ENCODE assay signal across 18 cellular contexts in the genomic region with DNA sequence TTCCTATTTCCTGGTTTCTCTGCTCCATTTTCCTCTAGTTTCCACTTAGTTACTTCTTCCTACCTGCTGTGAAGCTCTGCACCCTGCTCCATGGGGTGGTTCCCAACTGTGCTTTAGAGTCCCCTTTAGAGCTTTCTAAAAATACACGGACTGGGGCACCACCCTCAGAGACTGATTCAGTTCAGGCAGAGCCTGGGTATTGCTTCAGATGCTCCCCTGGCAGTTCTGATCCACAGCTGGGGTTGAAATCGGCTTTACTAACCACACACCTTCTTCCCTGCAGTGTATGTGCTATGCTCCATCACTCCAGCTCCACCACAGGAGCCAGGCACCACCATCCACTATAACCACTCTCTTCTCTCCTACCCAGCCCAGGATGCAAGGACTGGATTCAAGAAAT. TPM values are rescaled to one million over a fixed set of nuclear protein-coding genes. Genes with fewer than 3 reads are reported as not detected.
DNase-seq lines count a peak whose midpoint lies in the region; ATAC-seq and TF ChIP-seq lines count a peak whose summit lies in the region.
"Had no signal": no experiment of that assay in that cellular context is flagged by ENCODE, and none has a peak within 500 bp of the region (broad histone marks: within the 10 kb centered on the region; RNA-seq: fewer than 3 reads in every experiment).

No MANE protein-coding gene starts in this region.

- H3K36me3 ChIP-seq in muscle layer of colon (ENCODE audit: insufficient read depth, low read length) (no peaks in the 10 kb centered on the region), gastrocnemius medialis (no peaks in the 10 kb centered on the region)
- H3K36me3 ChIP-seq: breast epithelium, right lobe of liver had no signal

- peaks cover 14% of the 10 kb centered on the region for H3K36me3 Mint-ChIP-seq in activated naive CD4-positive, alpha-beta T cell treated with anti-CD3 and anti-CD28 coated beads, Interleukin-2, amount 50 U/mL, for 24 hours
- peaks cover 31% of the 10 kb centered on the region for H3K36me3 Mint-ChIP-seq in activated naive CD4-positive, alpha-beta T cell treated with anti-CD3 and anti-CD28 coated beads, Interleukin-2, amount 10 ng/mL, durations not matched to agents 7 days and 5 days

- H3K9ac ChIP-seq in muscle layer of colon (ENCODE audit: low read length) = no peak overlapping the region

- TF ChIP-seq POLR2A in gastrocnemius medialis (IDR thresholded peaks at IDR 0.05) = no peak

- H3K27me3 Mint-ChIP-seq in activated naive CD4-positive, alpha-beta T cell treated with anti-CD3 and anti-CD28 coated beads, Interleukin-2, amount 50 U/mL, for 24 hours = no peaks in the 10 kb centered on the region
- no peaks in the 10 kb centered on the region for H3K27me3 Mint-ChIP-seq in activated naive CD4-positive, alpha-beta T cell treated with anti-CD3 and anti-CD28 coated beads, Interleukin-2, amount 10 ng/mL, durations not matched to agents 7 days and 5 days

- peak overlapping the region; percentile 52 for H3K4me3 Mint-ChIP-seq in activated naive CD4-positive, alpha-beta T cell treated with anti-CD3 and anti-CD28 coated beads, Interleukin-2, amount 50 U/mL, for 24 hours
- H3K4me3 Mint-ChIP-seq in activated naive CD4-positive, alpha-beta T cell treated with anti-CD3 and anti-CD28 coated beads, Interleukin-2, amount 10 ng/mL, durations not matched to agents 7 days and 5 days = no peak overlapping the region
- H3K4me3 Mint-ChIP-seq: neural crest cell had no signal

- H3K4me3 ChIP-seq in muscle layer of colon (ENCODE audit: low read depth in 1 of 2, low read length in 2 of 2) = peak overlapping the region in 1 of 2 donors; percentile 12
- no peak overlapping the region for H3K4me3 ChIP-seq in gastrocnemius medialis
- H3K4me3 ChIP-seq: breast epithelium, PC-9, right lobe of liver, upper lobe of left lung had no signal

- H3K9me3 Mint-ChIP-seq in activated naive CD4-positive, alpha-beta T cell treated with anti-CD3 and anti-CD28 coated beads, Interleukin-2, amount 50 U/mL, for 24 hours = no peaks in the 10 kb centered on the region
- no peaks in the 10 kb centered on the region for H3K9me3 Mint-ChIP-seq in activated naive CD4-positive, alpha-beta T cell treated with anti-CD3 and anti-CD28 coated beads, Interleukin-2, amount 10 ng/mL, durations not matched to agents 7 days and 5 days
- H3K9me3 Mint-ChIP-seq: neural crest cell had no signal

- ATAC-seq in gastrocnemius medialis (no peak), GM21381 (IDR thresholded peaks at IDR 0.05; ENCODE audit: unreplicated experiment) (no peak)
- ATAC-seq: right lobe of liver had no signal

- H3K4me1 ChIP-seq in muscle layer of colon (ENCODE audit: insufficient read depth, low read length) (peaks cover 61% of the 10 kb centered on the region), gastrocnemius medialis (peaks cover 45 to 73% of the 10 kb centered on the region in 2 donors)

- H3K9me3 ChIP-seq in muscle layer of colon (ENCODE audit: low read length) (no peaks in the 10 kb centered on the region), gastrocnemius medialis (no peaks in the 10 kb centered on the region)
- H3K9me3 ChIP-seq: breast epithelium, right lobe of liver, upper lobe of left lung had no signal

- H3K27me3 ChIP-seq in muscle layer of colon (ENCODE audit: control insufficient read depth in 1 of 2, insufficient read depth in 2 of 2, low read length in 2 of 2) (no peaks in the 10 kb centered on the region), gastrocnemius medialis (no peaks in the 10 kb centered on the region)
- H3K27me3 ChIP-seq: breast epithelium, right lobe of liver, upper lobe of left lung had no signal

- TF ChIP-seq CTCF in gastrocnemius medialis (IDR thresholded peaks at IDR 0.05 in 4 of 5, conservative IDR thresholded peaks at IDR 0.05 in 1 of 5) = no peak

- intact Hi-C loops in gastrocnemius medialis (cut with DNase I; ENCODE audit: low total_unique reads) = no loop called here

- in situ Hi-C loops in gastrocnemius medialis (cut with MboI; ENCODE audit: low sequenced_read_pairs in 4 of 4) = no loop called here

- peak overlapping the region; percentile 63 for H3K27ac Mint-ChIP-seq in activated naive CD4-positive, alpha-beta T cell treated with anti-CD3 and anti-CD28 coated beads, Interleukin-2, amount 50 U/mL, for 24 hours
- no peak overlapping the region for H3K27ac Mint-ChIP-seq in activated naive CD4-positive, alpha-beta T cell treated with anti-CD3 and anti-CD28 coated beads, Interleukin-2, amount 10 ng/mL, durations not matched to agents 7 days and 5 days

- peaks cover 95% of the 10 kb centered on the region for H3K4me1 Mint-ChIP-seq in activated naive CD4-positive, alpha-beta T cell treated with anti-CD3 and anti-CD28 coated beads, Interleukin-2, amount 50 U/mL, for 24 hours
- H3K4me1 Mint-ChIP-seq in activated naive CD4-positive, alpha-beta T cell treated with anti-CD3 and anti-CD28 coated beads, Interleukin-2, amount 10 ng/mL, durations not matched to agents 7 days and 5 days = peaks cover 57% of the 10 kb centered on the region

- CTCF ChIA-PET in activated naive CD4-positive, alpha-beta T cell treated with anti-CD3 and anti-CD28 coated beads, Interleukin-2, amount 10 ng/mL, durations not matched to agents 7 days and 5 days (lab: Charles Lee) = interaction anchor here (1.2 kb wide), 1 partner anchor 10 kb away, joined by 4 read pairs; no protein-coding TSS in a partner anchor

- H3K27ac ChIP-seq in muscle layer of colon (ENCODE audit: low read depth, low read length) (peak overlapping the region; percentile 41), substantia nigra (ENCODE audit: low read depth, low read length, poor library complexity, severe bottlenecking) (peak overlapping the region; percentile 88), gastrocnemius medialis (no peak overlapping the region)
- H3K27ac ChIP-seq: breast epithelium, PC-9, right lobe of liver had no signal

- no peak for DNase-seq in activated naive CD4-positive, alpha-beta T cell treated with anti-CD3 and anti-CD28 coated beads, Interleukin-2, amount 10 ng/mL, durations not matched to agents 7 days and 5 days
- DNase-seq in amniotic epithelial cell (ENCODE audit: low read depth) = peak; percentile 67
- no peak for DNase-seq in substantia nigra (lab: John Stamatoyannopoulos, UW)
- no peak for DNase-seq in gastrocnemius medialis
- DNase-seq in amygdala (lab: John Stamatoyannopoulos, UW) = no peak
- DNase-seq: activated naive CD4-positive, alpha-beta T cell treated with anti-CD3 and anti-CD28 coated beads, Interleukin-2, amount 50 U/mL, for 16 hours; GDM1; NCI-H2107; NCI-H748 treated with DMSO at 0.1 percent for 48 hours; PC-9; stimulated activated CD4-positive, alpha-beta T cell treated with anti-CD3 and anti-CD28 coated beads, Interleukin-2, amount 100 ng/mL, for 48 hours; upper lobe of left lung had no signal

RNA-seq across cellular contexts. Expression of gene ANP32A, which starts 12.6 kb away (rescaled TPM):
- total RNA-seq in gastrocnemius medialis = 10 to 100 TPM; 27.1 to 55.8 (median 50.6) TPM

Comparison
In these comparisons a context has a peak if more than half of its experiments do, and no peak if none do; other contexts are left out.
1. H3K27ac ChIP-seq: peak in muscle layer of colon (single experiment) and substantia nigra (single experiment); none in gastrocnemius medialis (0 of 4).